23 cellular contexts compared by ENCODE assay signal in genomic region chr7:146652176-146652575, GRCh38.
"Had no signal": no experiment of that assay in that cellular context is flagged by ENCODE, and none has a peak within 500 bp of the region (broad histone marks: within the 10 kb centered on the region; RNA-seq: fewer than 3 reads in every experiment).

No MANE protein-coding gene starts in this region.

- H3K36me3 Mint-ChIP-seq: activated naive CD4-positive, alpha-beta T cell treated with anti-CD3 and anti-CD28 coated beads, Interleukin-2, amount 50 U/mL, for 24 hours; mesothelial cell of epicardium; naive B cell; type B pancreatic cell; WTC11 had no signal

- H3K27ac Mint-ChIP-seq: activated CD8-positive, alpha-beta T cell treated with anti-CD3 and anti-CD28 coated beads for 36 hours; activated naive CD4-positive, alpha-beta T cell treated with anti-CD3 and anti-CD28 coated beads, Interleukin-2, amount 50 U/mL, for 24 hours; activated naive CD8-positive, alpha-beta T cell treated with anti-CD3 and anti-CD28 coated beads, Interleukin-2, amount 50 U/mL, for 24 hours; activated T-helper 2 cell treated with anti-CD3 and anti-CD28 coated beads, Interferon-gamma antibody, Interleukin-2, Interleukin-4, amounts not matched to agents 10 μg/mL and 5 μg/mL and 100 μg/mL, durations not matched to agents 14 hours and 24 hours and 36 hours; dendritic cell treated with granulocyte-macrophage colony-stimulating factor and Interleukin-4, amounts not matched to agents 40 ng/mL and 50 ng/mL, for 4 days; endodermal cell; mesothelial cell of epicardium; nephron progenitor cell; progenitor cell of endocrine pancreas; type B pancreatic cell; WTC11 had no signal

- DNase-seq: activated CD4-positive, alpha-beta T cell treated with anti-CD3 and anti-CD28 coated beads, Interleukin-2, amount 50 U/mL, for 1 hour; activated CD8-positive, alpha-beta T cell treated with anti-CD3 and anti-CD28 coated beads for 36 hours; activated naive CD8-positive, alpha-beta T cell treated with anti-CD3 and anti-CD28 coated beads, Interleukin-2, amount 50 U/mL, for 24 hours; activated T-cell treated with anti-CD3 and anti-CD28 coated beads, Interleukin-2, amount 50 U/mL, for 4 hours; amygdala; central memory CD4-positive, alpha-beta T cell; endodermal cell; foreskin fibroblast; heart right ventricle; naive B cell; nephron progenitor cell; stimulated activated CD4-positive, alpha-beta T cell treated with anti-CD3 and anti-CD28 coated beads, Interleukin-12 subunit alpha, Interleukin-12 subunit beta, amount 100 ng/mL, for 4 hours; stimulated activated CD4-positive, alpha-beta T cell treated with anti-CD3 and anti-CD28 coated beads, Interleukin-4, amount 100 ng/mL, for 1 hour; stimulated activated naive CD8-positive, alpha-beta T cell treated with anti-CD3 and anti-CD28 coated beads, Interleukin-15, Interleukin-2, amounts not matched to agents 100 U/mL and 50 U/mL, for 24 hours had no signal

- H3K27me3 Mint-ChIP-seq: activated CD8-positive, alpha-beta T cell treated with anti-CD3 and anti-CD28 coated beads for 36 hours; activated naive CD4-positive, alpha-beta T cell treated with anti-CD3 and anti-CD28 coated beads, Interleukin-2, amount 50 U/mL, for 24 hours; activated naive CD8-positive, alpha-beta T cell treated with anti-CD3 and anti-CD28 coated beads, Interleukin-2, amount 50 U/mL, for 24 hours; dendritic cell treated with granulocyte-macrophage colony-stimulating factor and Interleukin-4, amounts not matched to agents 40 ng/mL and 50 ng/mL, for 4 days; naive B cell; progenitor cell of endocrine pancreas had no signal

- H3K4me3 Mint-ChIP-seq: activated CD8-positive, alpha-beta T cell treated with anti-CD3 and anti-CD28 coated beads for 36 hours; activated naive CD4-positive, alpha-beta T cell treated with anti-CD3 and anti-CD28 coated beads, Interleukin-2, amount 50 U/mL, for 24 hours; activated naive CD8-positive, alpha-beta T cell treated with anti-CD3 and anti-CD28 coated beads, Interleukin-2, amount 50 U/mL, for 24 hours; activated T-cell treated with anti-CD3 and anti-CD28 coated beads, Interleukin-2, amount 50 U/mL, for 4 hours; dendritic cell treated with granulocyte-macrophage colony-stimulating factor and Interleukin-4, amounts not matched to agents 40 ng/mL and 50 ng/mL, for 4 days; endodermal cell; mesothelial cell of epicardium; naive B cell; nephron progenitor cell; type B pancreatic cell; WTC11 had no signal

- ATAC-seq: activated CD8-positive, alpha-beta T cell treated with anti-CD3 and anti-CD28 coated beads for 36 hours; activated naive CD8-positive, alpha-beta T cell treated with anti-CD3 and anti-CD28 coated beads, Interleukin-2, amount 50 U/mL, for 24 hours; activated T-cell treated with anti-CD3 and anti-CD28 coated beads, Interleukin-2, amount 50 U/mL, for 4 hours; esophagus mucosa; heart right ventricle; sciatic nerve; stimulated activated naive CD8-positive, alpha-beta T cell treated with anti-CD3 and anti-CD28 coated beads, Interleukin-15, Interleukin-2, amounts not matched to agents 100 U/mL and 50 U/mL, for 24 hours; WTC11 had no signal

- H3K9me3 Mint-ChIP-seq: activated naive CD4-positive, alpha-beta T cell treated with anti-CD3 and anti-CD28 coated beads, Interleukin-2, amount 50 U/mL, for 24 hours; activated naive CD8-positive, alpha-beta T cell treated with anti-CD3 and anti-CD28 coated beads, Interleukin-2, amount 50 U/mL, for 24 hours; activated T-cell treated with anti-CD3 and anti-CD28 coated beads, Interleukin-2, amount 50 U/mL, for 4 hours; activated T-helper 2 cell treated with anti-CD3 and anti-CD28 coated beads, Interferon-gamma antibody, Interleukin-2, Interleukin-4, amounts not matched to agents 10 μg/mL and 5 μg/mL and 100 μg/mL, durations not matched to agents 14 hours and 24 hours and 36 hours; dendritic cell treated with granulocyte-macrophage colony-stimulating factor and Interleukin-4, amounts not matched to agents 40 ng/mL and 50 ng/mL, for 4 days; endodermal cell; mesothelial cell of epicardium; type B pancreatic cell had no signal

- H3K4me1 Mint-ChIP-seq: activated naive CD4-positive, alpha-beta T cell treated with anti-CD3 and anti-CD28 coated beads, Interleukin-2, amount 50 U/mL, for 24 hours; activated naive CD8-positive, alpha-beta T cell treated with anti-CD3 and anti-CD28 coated beads, Interleukin-2, amount 50 U/mL, for 24 hours had no signal
